Comparison of ENCODE assay signal across 8 cellular contexts in genomic region chr4:185258741-185259140, GRCh38. TPM values are rescaled to one million over a fixed set of nuclear protein-coding genes. Genes with fewer than 3 reads are reported as not detected.
DNase-seq lines count a peak whose midpoint lies in the region; ATAC-seq, FAIRE-seq and TF ChIP-seq lines count a peak whose summit lies in the region.
"Not testable (repeated sequence)": the region's sequence is repeated elsewhere in the genome, so short reads cannot be mapped to it uniquely, and the experiment has no call there.

No MANE protein-coding gene starts in this region.

- intact Hi-C loops in mammary epithelial cell (cut with micrococcal nuclease) (loop anchor here (2.0 kb wide), 1 partner anchor 48 kb away; no protein-coding TSS in a partner anchor), heart left ventricle (cut with DNase I) (loop anchor here in 2 of 10 donors (5.0 kb wide), 1 partner anchor 46 kb away; no protein-coding TSS in a partner anchor)
- intact Hi-C loops in pancreas (cut with DNase I) = not testable (repeated sequence)

- ATAC-seq in GM18502 (IDR thresholded peaks at IDR 0.05; ENCODE audit: poor library complexity, unreplicated experiment) (peak; percentile 57), HG02981 (IDR thresholded peaks at IDR 0.05; ENCODE audit: unreplicated experiment) (peak; percentile 38), T-cell (replicated peaks in 1 of 4) (peak; percentile 45 to 70 (median 52)), heart left ventricle (peak; percentile 81 to 94 (median 86)), pancreas (peak; percentile 49 to 68 (median 57))

- not testable (repeated sequence) for H3K27ac ChIP-seq in mammary epithelial cell (ENCODE audit: insufficient read depth, low read depth, low read length); heart left ventricle; pancreas

- H3K27me3 Mint-ChIP-seq in T-cell = not testable (repeated sequence)

- peak; percentile 37 for DNase-seq in AG09319 (ENCODE audit: extremely low read depth, low read depth)
- DNase-seq in NCI-H2107 treated with DMSO at 0.1 percent for 48 hours (lab: John Stamatoyannopoulos, UW; ENCODE audit: unreplicated experiment) = peak; percentile 12
- DNase-seq in T-cell, pancreas: not testable (repeated sequence)
- DNase-seq in mammary epithelial cell = peak; percentile 64
- peak in 1 of 5 donors; percentile 14 for DNase-seq in heart left ventricle

- WGBS in mammary epithelial cell (ENCODE audit: low coverage, missing lambda C conversion rate) = 8% methylated on average over 2 of the region's 2 CpGs
- 2 to 6% (median 3%) methylated on average over 2 of the region's 2 CpGs for WGBS in heart left ventricle, 4 donors
- 31 to 34% methylated on average over 2 of the region's 2 CpGs for WGBS in pancreas, 2 donors

- peak; percentile 71 for FAIRE-seq in pancreas (lab: Jason Lieb, UNC)

- peak overlapping the region in 1 of 2 donors; percentile 34 for H3K27ac Mint-ChIP-seq in T-cell

- not testable (repeated sequence) for H3K27me3 ChIP-seq in mammary epithelial cell (ENCODE audit: insufficient read depth, low read length); heart left ventricle; pancreas

- dilution Hi-C loops in mammary epithelial cell (cut with HindIII; ENCODE audit: low sequenced_read_pairs) = not testable (repeated sequence)

- in situ Hi-C loops in mammary epithelial cell (cut with MboI; ENCODE audit: low sequenced_read_pairs in 2 of 2) = not testable (repeated sequence)

- H3K4me3 ChIP-seq in mammary epithelial cell (replicated peaks in 1 of 3; ENCODE audit: insufficient read depth in 1 of 3, low read depth in 2 of 3, low read length in 3 of 3); heart left ventricle; pancreas: not testable (repeated sequence)

- H3K79me2 ChIP-seq in mammary epithelial cell (ENCODE audit: insufficient read depth, low read length) = peaks cover 13% of the 10 kb centered on the region

- H3K36me3 ChIP-seq in mammary epithelial cell (ENCODE audit: insufficient read depth, low read length); heart left ventricle; pancreas: not testable (repeated sequence)

- H3K36me3 Mint-ChIP-seq in T-cell = peaks cover 14% of the 10 kb centered on the region

- not testable (repeated sequence) for BruUV-seq in mammary epithelial cell (replicated peaks; lab: Mats Ljungman, UMichigan)

- H3K4me3 Mint-ChIP-seq in T-cell = peak overlapping the region in 1 of 3 donors; percentile 9

- CTCF ChIA-PET in T-cell (lab: Charles Lee); mammary epithelial cell (lab: Charles Lee; ENCODE audit: low non-redundant PET): not testable (repeated sequence)

- H3K4me1 ChIP-seq in mammary epithelial cell (ENCODE audit: insufficient read depth, low read length) = peaks cover 19% of the 10 kb centered on the region
- H3K4me1 ChIP-seq in heart left ventricle = peaks cover 0 to 12% (median 6%) of the 10 kb centered on the region in 12 donors
- H3K4me1 ChIP-seq in pancreas = not testable (repeated sequence)

- peaks cover 41 to 47% (median 42%) of the 10 kb centered on the region in 3 donors for H3K4me1 Mint-ChIP-seq in T-cell

- not testable (repeated sequence) for TF ChIP-seq CTCF in AG09319 (IDR thresholded peaks at IDR 0.05; ENCODE audit: low read depth, low read length); mammary epithelial cell (conservative IDR thresholded peaks at IDR 0.05 in 1 of 2, IDR thresholded peaks at IDR 0.05 in 1 of 2; ENCODE audit: extremely low read depth in 1 of 2, insufficient read depth in 1 of 2, low read depth in 1 of 2, low read length in 2 of 2); heart left ventricle (IDR thresholded peaks at IDR 0.05); pancreas (IDR thresholded peaks at IDR 0.05)

- TF ChIP-seq POLR2A in heart left ventricle (IDR thresholded peaks at IDR 0.05) = not testable (repeated sequence)

- H4K20me1 ChIP-seq in mammary epithelial cell (ENCODE audit: insufficient read depth, low read length) = not testable (repeated sequence)

- not testable (repeated sequence) for H2AFZ ChIP-seq in mammary epithelial cell (ENCODE audit: low read depth, low read length)

- POLR2A ChIA-PET in T-cell (lab: Charles Lee) = not testable (repeated sequence)

- H3K4me2 ChIP-seq in mammary epithelial cell (ENCODE audit: insufficient read depth, low read depth, low read length) = not testable (repeated sequence)

- H3K9me3 ChIP-seq in mammary epithelial cell (replicated peaks; ENCODE audit: insufficient read depth, low read length); heart left ventricle; pancreas: not testable (repeated sequence)

- not testable (repeated sequence) for H3K9ac ChIP-seq in mammary epithelial cell (ENCODE audit: insufficient read depth, low read length)

- H3K9me3 Mint-ChIP-seq in T-cell = not testable (repeated sequence)

RNA-seq across cellular contexts. Expression of gene SNX25, which starts 49.3 kb away (rescaled TPM):
- total RNA-seq in T-cell (10 to 100 TPM; 14.0 to 19.3 (median 16.4) TPM), mammary epithelial cell (10 to 100 TPM; 15.3 to 24.0 TPM), heart left ventricle (10 to 100 TPM in 5 of 9 donors, 1 to 10 TPM in 4; 7.5 to 12.4 (median 10.7) TPM), pancreas (10 to 100 TPM; 10.1 to 15.0 (median 12.5) TPM)
- polyA plus RNA-seq in mammary epithelial cell (5.8 TPM), heart left ventricle (10 to 100 TPM in 1 of 2 donors, 1 to 10 TPM in 1; 3.1 to 10.1 TPM), pancreas (1 to 10 TPM; 4.8 to 9.4 TPM)
- 90.1 TPM for polyA minus RNA-seq in mammary epithelial cell

RNA-seq across cellular contexts. Expression of gene CFAP97, which starts 54.9 kb away (rescaled TPM):
- total RNA-seq in T-cell (10 to 100 TPM; 29.8 to 35.3 (median 31.8) TPM), mammary epithelial cell (10 to 100 TPM; 39.7 to 45.2 TPM), heart left ventricle (10 to 100 TPM in 8 of 9 donors, 1 to 10 TPM in 1; 9.7 to 22.7 (median 14.5) TPM), pancreas (10 to 100 TPM; 10.4 to 19.2 (median 17.2) TPM)
- polyA plus RNA-seq in mammary epithelial cell (15.8 TPM), heart left ventricle (1 to 10 TPM; 2.0 to 7.5 TPM), pancreas (1 to 10 TPM; 3.4 to 5.6 TPM)
- polyA minus RNA-seq in mammary epithelial cell = 14.0 TPM
